ENCODE assay signal across 16 cellular contexts in the genomic region with DNA sequence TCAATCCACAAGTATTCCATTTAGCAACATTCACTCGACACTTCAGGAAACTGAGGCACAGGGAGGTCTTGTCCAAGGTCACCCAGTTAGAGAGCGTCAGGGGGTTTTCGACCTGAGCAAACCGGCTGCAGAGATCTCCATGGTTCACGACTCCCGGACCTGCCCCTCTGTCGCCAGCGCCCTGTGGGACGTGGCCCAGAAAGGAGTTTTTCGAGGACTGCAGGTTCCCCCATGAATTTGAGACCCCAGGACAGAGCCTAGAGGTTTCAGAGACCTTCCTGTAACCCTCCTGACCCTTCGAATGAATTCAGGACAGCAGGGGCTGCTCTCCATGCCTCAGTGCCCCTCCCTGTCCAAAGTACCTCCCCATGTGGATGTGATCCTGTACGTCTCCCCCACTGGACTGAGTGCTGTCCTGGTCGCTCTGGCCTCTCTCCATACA. TPM values are rescaled to one million over a fixed set of nuclear protein-coding genes. Genes with fewer than 3 reads are reported as not detected.
DNase-seq lines count a peak whose midpoint lies in the region; ATAC-seq and TF ChIP-seq lines count a peak whose summit lies in the region.
"Had no signal": no experiment of that assay in that cellular context is flagged by ENCODE, and none has a peak within 500 bp of the region (broad histone marks: within the 10 kb centered on the region; RNA-seq: fewer than 3 reads in every experiment).

No MANE protein-coding gene starts in this region.

- TF ChIP-seq CTCF in Calu3 (IDR thresholded peaks at IDR 0.05; ENCODE audit: unreplicated experiment): no peak
- TF ChIP-seq CTCF in dorsolateral prefrontal cortex (IDR thresholded peaks at IDR 0.05 in 54 of 56, conservative IDR thresholded peaks at IDR 0.05 in 2 of 56; ENCODE audit: low read depth in 1 of 56, partially characterized antibody in 56 of 56): no peak
- TF ChIP-seq CTCF in neural crest cell (conservative IDR thresholded peaks at IDR 0.05): no peak

- CTCF ChIA-PET in Calu3 (lab: Charles Lee): no interaction called here

- H3K27ac Mint-ChIP-seq in Calu3 (ENCODE audit: unreplicated experiment) (no peak overlapping the region), IgD-negative memory B cell (no peak overlapping the region), neural crest cell (ENCODE audit: unreplicated experiment) (no peak overlapping the region)
- H3K27ac Mint-ChIP-seq: CD4-positive, alpha-beta T cell had no signal

- peaks cover 0 to 24% (median 4%) of the 10 kb centered on the region in 45 donors for H3K27me3 ChIP-seq in dorsolateral prefrontal cortex

- DNase-seq in Calu3: no peak
- no peak for DNase-seq in dorsolateral prefrontal cortex
- no peak for DNase-seq in neural crest cell (ENCODE audit: low read depth, low spot score)
- no peak for DNase-seq in globus pallidus (ENCODE audit: low spot score)
- no peak for DNase-seq in COLO829 (ENCODE audit: low spot score)
- DNase-seq: activated CD4-positive, alpha-beta T cell treated with anti-CD3 and anti-CD28 coated beads for 4 hours; body of pancreas; CD4-positive, alpha-beta T cell; effector memory CD4-positive, alpha-beta T cell; foreskin melanocyte; NCI-H1092 had no signal

- no TSS peak for BruUV-seq in Calu3 (replicated peaks; lab: Mats Ljungman, UMichigan)

- H3K4me3 Mint-ChIP-seq in Calu3 (ENCODE audit: low read depth, unreplicated experiment) (peak overlapping the region; percentile 31), IgD-negative memory B cell (peak overlapping the region in 3 of 4 donors; percentile 63 to 70 (median 65)), neural crest cell (peak overlapping the region; percentile 83)

- H3K27me3 Mint-ChIP-seq in Calu3 (ENCODE audit: unreplicated experiment) (peaks cover 56% of the 10 kb centered on the region), IgD-negative memory B cell (peaks cover 45% of the 10 kb centered on the region), neural crest cell (ENCODE audit: low read depth) (peaks cover 44% of the 10 kb centered on the region)

- H3K36me3 Mint-ChIP-seq in Calu3 (ENCODE audit: insufficient read depth, unreplicated experiment): peaks cover 12% of the 10 kb centered on the region
- H3K36me3 Mint-ChIP-seq in IgD-negative memory B cell: peaks cover 2% of the 10 kb centered on the region
- no peaks in the 10 kb centered on the region for H3K36me3 Mint-ChIP-seq in neural crest cell (ENCODE audit: low read depth)

- intact Hi-C loops in Calu3 (cut with micrococcal nuclease; ENCODE audit: unreplicated experiment): no loop called here
- intact Hi-C loops in dorsolateral prefrontal cortex (cut with DNase I): no loop called here

- H3K4me1 Mint-ChIP-seq in Calu3 (ENCODE audit: low read depth, unreplicated experiment): peaks cover 21% of the 10 kb centered on the region
- H3K4me1 Mint-ChIP-seq in IgD-negative memory B cell: peaks cover 4 to 7% (median 5%) of the 10 kb centered on the region in 3 donors
- peaks cover 21% of the 10 kb centered on the region for H3K4me1 Mint-ChIP-seq in neural crest cell

- ATAC-seq in GM18511 (IDR thresholded peaks at IDR 0.05; ENCODE audit: unreplicated experiment): no peak
- ATAC-seq: body of pancreas, right cardiac atrium had no signal

- H3K4me3 ChIP-seq in dorsolateral prefrontal cortex: peak overlapping the region in 37 of 59 donors; percentile 8 to 72 (median 40)
- H3K4me3 ChIP-seq: body of pancreas had no signal

- no peaks in the 10 kb centered on the region for H3K9me3 Mint-ChIP-seq in Calu3 (ENCODE audit: low read depth, unreplicated experiment)
- H3K9me3 Mint-ChIP-seq in IgD-negative memory B cell: no peaks in the 10 kb centered on the region
- no peaks in the 10 kb centered on the region for H3K9me3 Mint-ChIP-seq in neural crest cell
- H3K9me3 Mint-ChIP-seq: CD4-positive, alpha-beta T cell had no signal

- peak overlapping the region in 2 of 59 donors; percentile 11 to 17 for H3K27ac ChIP-seq in dorsolateral prefrontal cortex
- H3K27ac ChIP-seq: body of pancreas had no signal

RNA-seq across cellular contexts. Expression of a gene that starts 22.6 kb away (rescaled TPM):
- 0.21 and 0.34 TPM in 2 replicates for total RNA-seq in Calu3 (2022)
- not detected for polyA plus RNA-seq in IgD-negative memory B cell
- total RNA-seq in dorsolateral prefrontal cortex: 100 to 1,000 TPM in 56 of 120 experiments, 10 to 100 TPM in 64; 32.4 to 162 (median 98.7) TPM
- 21.7 and 25.3 TPM in 2 replicates for total RNA-seq in neural crest cell
- total RNA-seq: T-helper 1 cell treated with Interleukin-12 subunit alpha and Interleukin-12 subunit beta and Interleukin-4 antibody, amounts not matched to agents 30 ng/mL and 1 ng/mL, for 36 hours had no signal

RNA-seq across cellular contexts. Expression of a gene that starts 42.3 kb away (rescaled TPM):
- total RNA-seq in Calu3 (2022) (28.5 and 36.4 TPM in 2 replicates), dorsolateral prefrontal cortex (1 to 10 TPM in 34 of 120 experiments, under 1 TPM in 72, not detected in 14; 0.13 to 3.5 (median 0.68) TPM), neural crest cell (0.09 TPM in 2 replicates)
- 0.81 TPM for polyA plus RNA-seq in IgD-negative memory B cell
- total RNA-seq: CD4-positive, alpha-beta T cell had no signal

RNA-seq across cellular contexts. Expression of a gene that starts 47.1 kb away (rescaled TPM):
- total RNA-seq in Calu3 (2022): 7.6 and 13.1 TPM in 2 replicates
- not detected for polyA plus RNA-seq in IgD-negative memory B cell
- total RNA-seq in dorsolateral prefrontal cortex: 10 to 100 TPM in 93 of 120 experiments, 1 to 10 TPM in 27; 5.4 to 56.3 (median 15.4) TPM
- total RNA-seq in neural crest cell: 4.8 TPM in 2 replicates
- total RNA-seq: T-helper 1 cell treated with Interleukin-12 subunit alpha and Interleukin-12 subunit beta and Interleukin-4 antibody, amounts not matched to agents 30 ng/mL and 1 ng/mL, for 36 hours had no signal
- polyA plus RNA-seq: keratinocyte had no signal

RNA-seq across cellular contexts. Expression of a gene that starts 57.2 kb away (rescaled TPM):
- 4.3 and 5.3 TPM in 2 replicates for total RNA-seq in Calu3 (2022)
- polyA plus RNA-seq in IgD-negative memory B cell: 18.4 TPM
- total RNA-seq in dorsolateral prefrontal cortex: 10 to 100 TPM in 117 of 120 experiments, 1 to 10 TPM in 3; 6.5 to 31.1 (median 19.5) TPM
- 7.0 and 8.0 TPM in 2 replicates for total RNA-seq in neural crest cell

Comparison
In these comparisons a context has a peak if more than half of its experiments do, and no peak if none do; other contexts are left out.
1. H3K4me3 Mint-ChIP-seq: peak in every context shown above with its lines; median percentile 83 in neural crest cell; 65 in IgD-negative memory B cell; 31 in Calu3.
2. RNA of a gene that starts 22.6 kb away (total RNA-seq): 32.4 to 162 TPM in dorsolateral prefrontal cortex and 21.7 to 25.3 TPM in neural crest cell; 0.21 to 0.34 TPM in Calu3; every median in the first group is over 10 times any median in the second.